ENCODE assay signal across 16 cellular contexts in genomic region chrX:24485323-24485722, GRCh38. TPM values are rescaled to one million over a fixed set of nuclear protein-coding genes. Genes with fewer than 3 reads are reported as not detected.
DNase-seq lines count a peak whose midpoint lies in the region; ATAC-seq and TF ChIP-seq lines count a peak whose summit lies in the region.
"Had no signal": no experiment of that assay in that cellular context is flagged by ENCODE, and none has a peak within 500 bp of the region (broad histone marks: within the 10 kb centered on the region; RNA-seq: fewer than 3 reads in every experiment).

No MANE protein-coding gene starts in this region.

- H3K4me3 ChIP-seq in osteoblast (ENCODE audit: insufficient read depth, low read length) (no peak overlapping the region), mucosa of descending colon (no peak overlapping the region)

- no peaks in the 10 kb centered on the region for H3K9me3 ChIP-seq in osteoblast (ENCODE audit: low read depth, low read length)
- no peaks in the 10 kb centered on the region for H3K9me3 ChIP-seq in mucosa of descending colon

- H3K4me3 Mint-ChIP-seq in central memory CD8-positive, alpha-beta T cell = no peak overlapping the region
- H3K4me3 Mint-ChIP-seq: CD4-positive, alpha-beta memory T cell; IgD-negative memory B cell had no signal

- intact Hi-C loops in mucosa of descending colon (cut with DNase I, micrococcal nuclease) = no loop called here

- ATAC-seq in central memory CD8-positive, alpha-beta T cell (replicated peaks; ENCODE audit: extremely low read depth, poor library complexity, severe bottlenecking) = no peak
- no peak for ATAC-seq in mucosa of descending colon

- H3K36me3 ChIP-seq in osteoblast (ENCODE audit: insufficient read depth, low read length) = no peaks in the 10 kb centered on the region
- H3K36me3 ChIP-seq in mucosa of descending colon (ENCODE audit: low read depth) = no peaks in the 10 kb centered on the region

- peaks cover 6% of the 10 kb centered on the region for H3K4me1 Mint-ChIP-seq in central memory CD8-positive, alpha-beta T cell

- H3K79me2 ChIP-seq in osteoblast (ENCODE audit: insufficient read depth, low read length) = no peaks in the 10 kb centered on the region

- H3K27me3 ChIP-seq in osteoblast (ENCODE audit: insufficient read depth, low read length) = no peaks in the 10 kb centered on the region

- H3K4me1 ChIP-seq in osteoblast (ENCODE audit: insufficient read depth, low read length) = no peaks in the 10 kb centered on the region
- H3K4me1 ChIP-seq in mucosa of descending colon (ENCODE audit: low read depth) = no peaks in the 10 kb centered on the region

- peak overlapping the region; percentile 71 for H3K27ac Mint-ChIP-seq in central memory CD8-positive, alpha-beta T cell (ENCODE audit: low read depth)
- H3K27ac Mint-ChIP-seq: IgD-negative memory B cell had no signal

- DNase-seq in NCI-H748 (lab: John Stamatoyannopoulos, UW; ENCODE audit: unreplicated experiment) (peak; percentile 16), NCI-H748 treated with DMSO at 0.1 percent for 48 hours (lab: John Stamatoyannopoulos, UW) (no peak), NCI-H2227 treated with DMSO at 0.1 percent for 48 hours (lab: John Stamatoyannopoulos, UW) (peak; percentile 33), osteoblast (ENCODE audit: insufficient read length, low spot score, missing footprints) (peak; percentile 57), NOMO-1 treated with dmso at 0.1 percent for 144 hours (lab: John Stamatoyannopoulos, UW; ENCODE audit: unreplicated experiment) (no peak), mucosa of descending colon (no peak)
- no peak for DNase-seq in central memory CD8-positive, alpha-beta T cell (ENCODE audit: low spot score in 2 of 2)
- DNase-seq in effector CD4-positive, alpha-beta T cell = no peak
- DNase-seq: 8988T; AML-193; C1 segment of cervical spinal cord; CD4-positive, alpha-beta memory T cell; COR-L47; DMS53; GF-D8 had no signal

- no peaks in the 10 kb centered on the region for H3K27me3 Mint-ChIP-seq in central memory CD8-positive, alpha-beta T cell
- H3K27me3 Mint-ChIP-seq: CD4-positive, alpha-beta memory T cell; IgD-negative memory B cell had no signal

- no peak overlapping the region for H2AFZ ChIP-seq in osteoblast (ENCODE audit: low read length)

- no peak overlapping the region for H3K27ac ChIP-seq in osteoblast (ENCODE audit: low read depth, low read length)

- no peaks in the 10 kb centered on the region for H3K9me3 Mint-ChIP-seq in central memory CD8-positive, alpha-beta T cell
- H3K9me3 Mint-ChIP-seq: CD4-positive, alpha-beta memory T cell; IgD-negative memory B cell had no signal

- no peaks in the 10 kb centered on the region for H4K20me1 ChIP-seq in osteoblast (ENCODE audit: insufficient read depth, low read length)

- H3K4me2 ChIP-seq in osteoblast (ENCODE audit: insufficient read depth, low read length) = no peak overlapping the region

- no peak for TF ChIP-seq CTCF in osteoblast (IDR thresholded peaks at IDR 0.05; ENCODE audit: extremely low read depth, low read depth, low read length)
- TF ChIP-seq CTCF in mucosa of descending colon (IDR thresholded peaks at IDR 0.05) = no peak

- peaks cover 1% of the 10 kb centered on the region for H3K36me3 Mint-ChIP-seq in central memory CD8-positive, alpha-beta T cell (ENCODE audit: insufficient read depth)
- H3K36me3 Mint-ChIP-seq: CD4-positive, alpha-beta memory T cell had no signal

RNA-seq across cellular contexts. Expression of gene PDK3, which starts 20.2 kb away (rescaled TPM):
- 8.5 and 9.0 TPM in 2 replicates for total RNA-seq in osteoblast
- 10 to 100 TPM; 15.7 to 47.1 (median 20.0) TPM for total RNA-seq in mucosa of descending colon

Comparison
In these comparisons a context has a peak if more than half of its experiments do, and no peak if none do; other contexts are left out.
1. DNase-seq: peak in NCI-H748 (single experiment), NCI-H2227 treated with DMSO at 0.1 percent for 48 hours (single experiment) and osteoblast (single experiment); none in NCI-H748 treated with DMSO at 0.1 percent for 48 hours (single experiment), central memory CD8-positive, alpha-beta T cell (0 of 2), NOMO-1 treated with dmso at 0.1 percent for 144 hours (single experiment), mucosa of descending colon (0 of 3) and effector CD4-positive, alpha-beta T cell (single experiment).